Comparison of ENCODE assay signal across 1 cellular context in genomic region chr1:153633747-153634665, GRCh38.
TF ChIP-seq lines count a peak whose summit lies in the region.

TSS of gene CHTOP (plus strand) at chr1:153634066. CDS start at chr1:153636589, 2,523 bp downstream.

TF ChIP-seq in A549, 52 proteins besides CTCF, POLR2A, EP300 and RAD21 (continued from another document):
- TF ChIP-seq JUN (IDR thresholded peaks at IDR 0.05) = peak in 1 of 2 experiments; percentile 95; a peak in 4 of 5 replicates
